Comparison of ENCODE assay signal across 8 cellular contexts in genomic region chr5:139787568-139788293, GRCh38. TPM values are rescaled to one million over a fixed set of nuclear protein-coding genes. Genes with fewer than 3 reads are reported as not detected.
DNase-seq lines count a peak whose midpoint lies in the region; ATAC-seq lines count a peak whose summit lies in the region.

No MANE protein-coding gene starts in this region.

- H3K9me3 ChIP-seq in ectodermal cell (ENCODE audit: control insufficient read depth, low read length): no peaks in the 10 kb centered on the region

- peaks cover 30% of the 10 kb centered on the region for H3K27me3 ChIP-seq in ectodermal cell (ENCODE audit: control insufficient read depth, insufficient read depth, low read length, poor library complexity, severe bottlenecking)

- 1% methylated on average over 57 of the region's 57 CpGs for WGBS in ectodermal cell, 2 experiments

- H3K4me1 Mint-ChIP-seq in activated CD8-positive, alpha-beta T cell treated with anti-CD3 and anti-CD28 coated beads, Interleukin-2, amount 10 ng/mL, durations not matched to agents 7 days and 5 days (ENCODE audit: low read depth): peaks cover 4% of the 10 kb centered on the region

- H3K27ac Mint-ChIP-seq in activated CD8-positive, alpha-beta T cell treated with anti-CD3 and anti-CD28 coated beads, Interleukin-2, amount 10 ng/mL, durations not matched to agents 7 days and 5 days: no peak overlapping the region

- peak overlapping the region; percentile 76 for H3K4me3 Mint-ChIP-seq in activated CD8-positive, alpha-beta T cell treated with anti-CD3 and anti-CD28 coated beads, Interleukin-2, amount 10 ng/mL, durations not matched to agents 7 days and 5 days

- H3K36me3 Mint-ChIP-seq in activated CD8-positive, alpha-beta T cell treated with anti-CD3 and anti-CD28 coated beads, Interleukin-2, amount 10 ng/mL, durations not matched to agents 7 days and 5 days (ENCODE audit: low read depth): no peaks in the 10 kb centered on the region

- H3K4me3 ChIP-seq in ectodermal cell (ENCODE audit: insufficient read depth, low read depth, low read length): peak overlapping the region; percentile 73

- no peak overlapping the region for H3K27ac ChIP-seq in ectodermal cell (ENCODE audit: insufficient read depth, low read depth, low read length, poor library complexity, severe bottlenecking)

- no peaks in the 10 kb centered on the region for H3K36me3 ChIP-seq in ectodermal cell (ENCODE audit: control insufficient read depth, insufficient read depth, low read length)

- CTCF ChIA-PET in activated CD8-positive, alpha-beta T cell treated with anti-CD3 and anti-CD28 coated beads, Interleukin-2, amount 10 ng/mL, durations not matched to agents 7 days and 5 days (lab: Charles Lee): interaction anchor here (0.6 to 9.4 kb wide), 45 partner anchors 10 to 512 kb away, joined by 3 to 191 read pairs (median 5); no protein-coding TSS in a partner anchor

- peaks cover 19% of the 10 kb centered on the region for H3K27me3 Mint-ChIP-seq in activated CD8-positive, alpha-beta T cell treated with anti-CD3 and anti-CD28 coated beads, Interleukin-2, amount 10 ng/mL, durations not matched to agents 7 days and 5 days (ENCODE audit: low read depth)

- ATAC-seq in GM18909 (IDR thresholded peaks at IDR 0.05; ENCODE audit: poor library complexity, unreplicated experiment) (peak; percentile 82), HG03378 (IDR thresholded peaks at IDR 0.05; ENCODE audit: unreplicated experiment) (peak; percentile 62)
- peak; percentile 94 for ATAC-seq in activated CD8-positive, alpha-beta T cell treated with anti-CD3 and anti-CD28 coated beads, Interleukin-2, amount 10 ng/mL, durations not matched to agents 7 days and 5 days

- POLR2A ChIA-PET in activated CD8-positive, alpha-beta T cell treated with anti-CD3 and anti-CD28 coated beads, Interleukin-2, amount 10 ng/mL, durations not matched to agents 7 days and 5 days (lab: Charles Lee): interaction anchor here (0.6 kb wide), 1 partner anchor 181 kb away, joined by 5 read pairs; no protein-coding TSS in a partner anchor

- H3K9me3 Mint-ChIP-seq in activated CD8-positive, alpha-beta T cell treated with anti-CD3 and anti-CD28 coated beads, Interleukin-2, amount 10 ng/mL, durations not matched to agents 7 days and 5 days (ENCODE audit: insufficient read depth): no peaks in the 10 kb centered on the region

- DNase-seq in AG08396 (ENCODE audit: low spot score): peak; percentile 97
- peak; percentile 79 for DNase-seq in NCI-H69 (lab: John Stamatoyannopoulos, UW)
- DNase-seq in activated CD8-positive, alpha-beta T cell treated with anti-CD3 and anti-CD28 coated beads, Interleukin-2, amount 10 ng/mL, durations not matched to agents 7 days and 5 days: peak; percentile 88
- peak; percentile 78 to 86 for DNase-seq in lung microvascular endothelial cell (ENCODE audit: low read depth in 2 of 2)
- DNase-seq in stimulated activated CD4-positive, alpha-beta T cell treated with anti-CD3 and anti-CD28 coated beads, TNF-alpha, amount 100 ng/mL, for 4 hours (ENCODE audit: low read depth in 3 of 3): peak; percentile 70 to 82 (median 72)

- no peaks in the 10 kb centered on the region for H3K4me1 ChIP-seq in ectodermal cell (ENCODE audit: control insufficient read depth, insufficient read depth, low read length)

RNA-seq across cellular contexts. Expression of gene PSD2, which starts 7.9 kb away (rescaled TPM):
- total RNA-seq in activated CD8-positive, alpha-beta T cell treated with anti-CD3 and anti-CD28 coated beads, Interleukin-2, amount 10 ng/mL, durations not matched to agents 7 days and 5 days: not detected
- polyA plus RNA-seq in ectodermal cell (2013, experiment 1 of 4): 0.65 TPM
- 0.28 TPM for polyA plus RNA-seq in ectodermal cell (2013, experiment 2 of 4)
- polyA plus RNA-seq in ectodermal cell (2013, experiment 3 of 4): 0.64 TPM
- 0.28 TPM for polyA plus RNA-seq in ectodermal cell (2013, experiment 4 of 4)
- total RNA-seq in lung microvascular endothelial cell: under 0.01 TPM in 1 of 2 replicates, not detected in the other
